Comparison of ENCODE assay signal across 1 cellular context in the genomic region with DNA sequence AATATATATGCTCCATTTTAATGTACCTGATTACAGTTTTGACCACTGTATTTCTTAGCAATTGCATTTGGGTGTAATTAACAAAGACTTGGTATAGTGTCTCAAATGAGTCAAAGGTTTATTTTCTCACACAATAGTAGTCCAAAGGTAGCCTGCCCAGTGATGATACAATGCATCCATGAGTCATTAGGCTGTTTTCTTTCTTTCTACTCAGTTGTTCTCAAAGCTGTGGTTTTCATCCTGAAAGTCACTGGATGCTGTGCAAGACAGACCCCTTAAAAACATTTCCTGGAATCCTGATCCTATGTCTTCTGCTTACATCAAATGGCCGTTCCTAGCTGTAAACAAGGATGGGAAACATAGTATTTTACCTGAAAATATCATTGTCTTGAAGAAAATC.
TF ChIP-seq lines count a peak whose summit lies in the region.

No MANE protein-coding gene starts in this region.

TF ChIP-seq in SK-N-SH, 30 proteins besides CTCF, POLR2A, EP300 and RAD21:
- no peak for TF ChIP-seq REST (IDR thresholded peaks at IDR 0.05; ENCODE audit: low read depth, low read length)
- no peak for TF ChIP-seq MEF2A (IDR thresholded peaks at IDR 0.05; ENCODE audit: borderline replicate concordance, low read depth)
- no peak for TF ChIP-seq ZBTB33 (IDR thresholded peaks at IDR 0.05; ENCODE audit: borderline replicate concordance, low read depth)
TF ChIP-seq in SK-N-SH: peak in this region for 0.
